In the genomic region with DNA sequence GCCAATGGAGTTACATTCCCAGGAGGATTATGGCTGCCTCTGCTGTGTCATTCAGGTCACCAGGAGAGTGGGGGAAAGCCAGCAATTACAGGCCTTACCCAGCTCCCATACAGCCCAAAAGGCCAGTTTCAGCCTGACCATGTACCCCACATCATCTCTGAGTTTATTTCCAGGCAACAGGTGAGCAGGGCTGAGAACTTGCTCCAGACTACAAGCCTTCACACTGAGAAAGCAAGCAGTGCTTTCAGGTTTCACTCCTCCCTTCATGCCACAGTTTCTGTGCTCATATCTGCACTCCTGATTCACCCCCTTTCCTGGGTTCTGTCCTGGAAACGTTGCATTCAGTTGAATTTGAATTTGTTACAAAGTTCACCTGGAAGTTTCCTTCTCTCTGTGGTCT, we compare ENCODE assay signal across 25 cellular contexts.
"Had no signal": no experiment of that assay in that cellular context is flagged by ENCODE, and none has a peak within 500 bp of the region (broad histone marks: within the 10 kb centered on the region; RNA-seq: fewer than 3 reads in every experiment).

No MANE protein-coding gene starts in this region.

- H3K36me3 ChIP-seq: cardiac muscle cell, heart right ventricle, ovary, prostate gland, transverse colon had no signal

- H3K4me3 ChIP-seq: cardiac muscle cell, coronary artery, heart right ventricle, ovary, prostate gland, skin epidermis, testis, transverse colon had no signal

- H3K27ac ChIP-seq: cardiac muscle cell, coronary artery, foreskin keratinocyte, heart right ventricle, ovary, prostate gland, skin epidermis, testis, transverse colon, VCaP had no signal

- H3K4me1 ChIP-seq: prostate gland, testis had no signal

- H3K9me3 ChIP-seq: ovary, prostate gland, testis had no signal

- H3K27me3 ChIP-seq: cardiac muscle cell, foreskin keratinocyte, heart right ventricle, ovary, testis, transverse colon had no signal

- DNase-seq: activated CD4-positive, alpha-beta T cell treated with anti-CD3 and anti-CD28 coated beads for 48 hours; activated CD4-positive, alpha-beta T cell treated with anti-CD3 and anti-CD28 coated beads, Interleukin-2, amount 50 U/mL, for 48 hours; activated CD8-positive, alpha-beta memory T cell treated with anti-CD3 and anti-CD28 coated beads for 24 hours; activated effector memory CD4-positive, alpha-beta T cell treated with Interleukin-2 at 50 U/mL for 16 hours; activated naive CD4-positive, alpha-beta T cell treated with Interleukin-2 at 50 U/mL for 16 hours; anterior cingulate cortex; cerebellar nuclear complex; foreskin keratinocyte; heart right ventricle; left ventricle myocardium superior; ovary; retina; stimulated activated CD4-positive, alpha-beta T cell treated with anti-CD3 and anti-CD28 coated beads, Interleukin-12 subunit alpha, Interleukin-12 subunit beta, amount 100 ng/mL, for 4 hours; stimulated activated CD4-positive, alpha-beta T cell treated with anti-CD3 and anti-CD28 coated beads, Interleukin-4, amount 100 ng/mL, for 1 hour; stimulated activated naive CD8-positive, alpha-beta T cell treated with anti-CD3 and anti-CD28 coated beads, Interleukin-15, Interleukin-2, amounts not matched to agents 100 U/mL and 50 U/mL, for 24 hours; T-helper 9 cell; testis; transverse colon had no signal

- ATAC-seq: esophagus mucosa; foreskin keratinocyte; heart right ventricle; left ventricle myocardium superior; sciatic nerve; stimulated activated naive CD8-positive, alpha-beta T cell treated with anti-CD3 and anti-CD28 coated beads, Interleukin-15, Interleukin-2, amounts not matched to agents 100 U/mL and 50 U/mL, for 24 hours had no signal
